ENCODE assay signal across 12 cellular contexts in the genomic region with DNA sequence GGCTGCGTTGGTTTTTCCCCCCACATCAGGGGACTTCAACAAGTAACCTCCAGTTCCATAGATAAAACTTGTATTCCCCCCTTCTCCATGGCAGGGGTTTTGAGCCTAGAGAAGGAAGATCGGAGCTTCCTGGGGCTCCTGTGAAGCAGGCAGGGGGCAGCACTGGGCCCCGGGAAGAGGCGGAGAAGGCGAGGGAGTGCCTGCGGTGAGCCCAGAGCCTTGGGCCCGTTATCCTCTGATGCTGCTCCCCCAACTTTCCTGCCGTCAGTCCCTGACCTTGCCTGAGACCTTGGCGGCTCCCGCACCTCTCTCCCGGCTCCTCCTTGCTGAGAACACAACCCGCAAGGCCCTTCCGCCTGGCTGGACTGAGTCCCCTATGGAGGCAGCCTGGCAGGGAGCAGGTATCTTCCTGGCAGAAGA. TPM values are rescaled to one million over a fixed set of nuclear protein-coding genes. Genes with fewer than 3 reads are reported as not detected.
DNase-seq lines count a peak whose midpoint lies in the region; ATAC-seq and TF ChIP-seq lines count a peak whose summit lies in the region.
"Had no signal": no experiment of that assay in that cellular context is flagged by ENCODE, and none has a peak within 500 bp of the region (broad histone marks: within the 10 kb centered on the region; RNA-seq: fewer than 3 reads in every experiment).

No MANE protein-coding gene starts in this region.

- H3K27ac ChIP-seq in 22Rv1 = no peak overlapping the region
- H3K27ac ChIP-seq in CD8-positive, alpha-beta T cell (ENCODE audit: low read depth, low read length) = no peak overlapping the region

- no peaks in the 10 kb centered on the region for H3K27me3 Mint-ChIP-seq in CD8-positive, alpha-beta T cell (ENCODE audit: low read depth)
- no peaks in the 10 kb centered on the region for H3K27me3 Mint-ChIP-seq in activated T-helper 17 cell treated with anti-CD3 and anti-CD28 coated beads, Interleukin-2, amount 50 U/mL, for 72 hours
- H3K27me3 Mint-ChIP-seq in mesothelial cell of epicardium (ENCODE audit: low read depth) = peaks cover 5% of the 10 kb centered on the region

- CTCF ChIA-PET in CD8-positive, alpha-beta T cell (lab: Charles Lee) = interaction anchor here (1.1 to 5.8 kb wide), 5 partner anchors 8 to 53 kb away, joined by 3 to 28 read pairs (median 4); no protein-coding TSS in a partner anchor

- POLR2A ChIA-PET in CD8-positive, alpha-beta T cell (lab: Charles Lee) = interaction anchor here (1.6 to 1.7 kb wide), 3 partner anchors 14 to 312 kb away, joined by 3 to 8 read pairs (median 4); no protein-coding TSS in a partner anchor

- intact Hi-C loops in CD8-positive, alpha-beta T cell (cut with DNase I, micrococcal nuclease) = loop anchor here (5.0 to 10.0 kb wide), 6 partner anchors 97 to 317 kb away; a partner anchor contains a TSS

- no peak for ATAC-seq in CD8-positive, alpha-beta T cell
- no peak for ATAC-seq in activated T-helper 17 cell treated with anti-CD3 and anti-CD28 coated beads, Interleukin-2, amount 50 U/mL, for 72 hours (replicated peaks)
- ATAC-seq in HG02642 (IDR thresholded peaks at IDR 0.05; ENCODE audit: poor library complexity, unreplicated experiment) = no peak
- ATAC-seq in GM21825 (IDR thresholded peaks at IDR 0.05; ENCODE audit: unreplicated experiment) = no peak

- TF ChIP-seq CTCF in 22Rv1 (IDR thresholded peaks at IDR 0.05) (peak; percentile 14; the same call in 1 of the 2 replicates), mesothelial cell of epicardium (IDR thresholded peaks at IDR 0.05; ENCODE audit: unreplicated experiment) (no peak)
- TF ChIP-seq CTCF in CD8-positive, alpha-beta T cell (IDR thresholded peaks at IDR 0.05) = no peak

- peak overlapping the region; percentile 93 for H3K4me3 Mint-ChIP-seq in CD8-positive, alpha-beta T cell
- H3K4me3 Mint-ChIP-seq in activated T-helper 17 cell treated with anti-CD3 and anti-CD28 coated beads, Interleukin-2, amount 50 U/mL, for 72 hours = peak overlapping the region; percentile 87
- peak overlapping the region; percentile 78 for H3K4me3 Mint-ChIP-seq in mesothelial cell of epicardium

- H3K36me3 Mint-ChIP-seq in CD8-positive, alpha-beta T cell = peaks cover 6% of the 10 kb centered on the region
- no peaks in the 10 kb centered on the region for H3K36me3 Mint-ChIP-seq in activated T-helper 17 cell treated with anti-CD3 and anti-CD28 coated beads, Interleukin-2, amount 50 U/mL, for 72 hours (ENCODE audit: low read depth)
- H3K36me3 Mint-ChIP-seq in mesothelial cell of epicardium = no peaks in the 10 kb centered on the region

- DNase-seq in CD8-positive, alpha-beta T cell = no peak
- DNase-seq in mesothelial cell of epicardium (ENCODE audit: low spot score in 2 of 2, unreplicated experiment in 2 of 2) (no peak), midbrain (lab: John Stamatoyannopoulos, UW) (no peak), NCI-H1048 (lab: John Stamatoyannopoulos, UW) (no peak)
- DNase-seq: activated CD4-positive, CD25-positive, alpha-beta regulatory T cell treated with anti-CD3 and anti-CD28 coated beads, Interleukin-2, amount 50 U/mL, for 72 hours; activated naive CD4-positive, alpha-beta T cell treated with Interleukin-2 at 50 U/mL for 16 hours; NCI-H2029; stimulated activated CD4-positive, alpha-beta T cell treated with anti-CD3 and anti-CD28 coated beads, Interleukin-12 subunit alpha, Interleukin-12 subunit beta, amount 100 ng/mL, for 4 hours had no signal

- no peaks in the 10 kb centered on the region for H3K9me3 Mint-ChIP-seq in CD8-positive, alpha-beta T cell
- H3K9me3 Mint-ChIP-seq in activated T-helper 17 cell treated with anti-CD3 and anti-CD28 coated beads, Interleukin-2, amount 50 U/mL, for 72 hours = no peaks in the 10 kb centered on the region
- H3K9me3 Mint-ChIP-seq in mesothelial cell of epicardium = no peaks in the 10 kb centered on the region

- no peak overlapping the region for H3K27ac Mint-ChIP-seq in CD8-positive, alpha-beta T cell
- H3K27ac Mint-ChIP-seq in activated T-helper 17 cell treated with anti-CD3 and anti-CD28 coated beads, Interleukin-2, amount 50 U/mL, for 72 hours = no peak overlapping the region
- no peak overlapping the region for H3K27ac Mint-ChIP-seq in mesothelial cell of epicardium

- H3K9me3 ChIP-seq in CD8-positive, alpha-beta T cell (ENCODE audit: low read length) = no peaks in the 10 kb centered on the region

- peaks cover 41% of the 10 kb centered on the region for H3K4me1 Mint-ChIP-seq in CD8-positive, alpha-beta T cell (ENCODE audit: low read depth)
- peaks cover 29% of the 10 kb centered on the region for H3K4me1 Mint-ChIP-seq in activated T-helper 17 cell treated with anti-CD3 and anti-CD28 coated beads, Interleukin-2, amount 50 U/mL, for 72 hours
- H3K4me1 Mint-ChIP-seq in mesothelial cell of epicardium = peaks cover 38% of the 10 kb centered on the region

- H3K4me3 ChIP-seq in CD8-positive, alpha-beta T cell (ENCODE audit: low read depth, low read length) = no peak overlapping the region

- H3K27me3 ChIP-seq in CD8-positive, alpha-beta T cell (ENCODE audit: insufficient read depth, low read length) = no peaks in the 10 kb centered on the region

- H3K36me3 ChIP-seq in CD8-positive, alpha-beta T cell (ENCODE audit: insufficient read depth, low read length) = no peaks in the 10 kb centered on the region

- H3K4me1 ChIP-seq in CD8-positive, alpha-beta T cell (ENCODE audit: insufficient read depth, low read length) = peaks cover 31% of the 10 kb centered on the region

RNA-seq across cellular contexts. Expression of a gene that starts 2.5 kb away (rescaled TPM):
- total RNA-seq in CD8-positive, alpha-beta T cell = 1 to 10 TPM; 4.8 to 8.6 TPM
- 10 to 100 TPM; 12.5 to 25.5 TPM for total RNA-seq in activated T-helper 17 cell treated with anti-CD3 and anti-CD28 coated beads, Interleukin-2, amount 50 U/mL, for 72 hours
- 8.6 to 10.8 TPM (median 8.8 TPM) in 3 replicates for total RNA-seq in mesothelial cell of epicardium

RNA-seq across cellular contexts. Expression of a gene that starts 18.0 kb away (rescaled TPM):
- not detected for total RNA-seq in CD8-positive, alpha-beta T cell
- total RNA-seq in activated T-helper 17 cell treated with anti-CD3 and anti-CD28 coated beads, Interleukin-2, amount 50 U/mL, for 72 hours = not detected
- total RNA-seq in mesothelial cell of epicardium = not detected in 3 replicates

RNA-seq across cellular contexts. Expression of a gene that starts 34.6 kb away (rescaled TPM):
- total RNA-seq in CD8-positive, alpha-beta T cell = not detected
- under 1 TPM in 1 of 2 donors, not detected in 1; 0.54 TPM for total RNA-seq in activated T-helper 17 cell treated with anti-CD3 and anti-CD28 coated beads, Interleukin-2, amount 50 U/mL, for 72 hours
- 1.5 to 2.1 TPM (median 1.9 TPM) in 3 replicates for total RNA-seq in mesothelial cell of epicardium
